ENCODE assay signal across 8 cellular contexts in genomic region chr9:78028926-78029325, GRCh38. TPM values are rescaled to one million over a fixed set of nuclear protein-coding genes. Genes with fewer than 3 reads are reported as not detected.
A peak's percentile ranks its signal among the peaks of the same experiment; 100 is the strongest.
DNase-seq lines count a peak whose midpoint lies in the region; ATAC-seq and TF ChIP-seq lines count a peak whose summit lies in the region.

No MANE protein-coding gene starts in this region.

- H3K36me3 ChIP-seq in adipocyte (ENCODE audit: control insufficient read depth, insufficient read depth, low read length, severe bottlenecking) (no peaks in the 10 kb centered on the region), testis (ENCODE audit: low read depth, missing control alignments) (no peaks in the 10 kb centered on the region)

- peak overlapping the region; percentile 90 for H3K9ac ChIP-seq in adipocyte (ENCODE audit: low read length)

- POLR2A ChIA-PET in activated CD4-positive, alpha-beta T cell treated with anti-CD3 and anti-CD28 coated beads for 36 hours (lab: Charles Lee) = no interaction called here

- CTCF ChIA-PET in activated CD4-positive, alpha-beta T cell treated with anti-CD3 and anti-CD28 coated beads for 36 hours (lab: Charles Lee) = interaction anchor here (0.7 to 1.1 kb wide), 2 partner anchors 52 to 219 kb away, joined by 3 to 4 read pairs; no protein-coding TSS in a partner anchor

- H3K4me3 Mint-ChIP-seq in activated CD4-positive, alpha-beta T cell treated with anti-CD3 and anti-CD28 coated beads for 36 hours = peak overlapping the region; percentile 89

- H3K4me1 Mint-ChIP-seq in activated CD4-positive, alpha-beta T cell treated with anti-CD3 and anti-CD28 coated beads for 36 hours = peaks cover 44% of the 10 kb centered on the region

- H3K9me3 Mint-ChIP-seq in activated CD4-positive, alpha-beta T cell treated with anti-CD3 and anti-CD28 coated beads for 36 hours (ENCODE audit: low read depth) = no peaks in the 10 kb centered on the region

- H3K4me1 ChIP-seq in adipocyte (ENCODE audit: control insufficient read depth, insufficient read depth, low read length) (peaks cover 48% of the 10 kb centered on the region), testis (peaks cover 17% of the 10 kb centered on the region)

- intact Hi-C loops in activated CD4-positive, alpha-beta T cell treated with anti-CD3 and anti-CD28 coated beads for 36 hours (cut with DNase I, micrococcal nuclease) = loop anchor here in 1 of 2 experiments (1.0 kb wide), 1 partner anchor 18 kb away; no protein-coding TSS in a partner anchor
- intact Hi-C loops in testis (cut with DNase I; ENCODE audit: low total_unique reads) = no loop called here

- no peak overlapping the region for H3K27ac Mint-ChIP-seq in activated CD4-positive, alpha-beta T cell treated with anti-CD3 and anti-CD28 coated beads for 36 hours

- H3K27ac ChIP-seq in layer of hippocampus (ENCODE audit: low read depth, low read length) (peak overlapping the region; percentile 52), testis (peak overlapping the region; percentile 55 to 88)

- no peaks in the 10 kb centered on the region for H3K27me3 ChIP-seq in adipocyte (replicated peaks; ENCODE audit: control insufficient read depth, insufficient read depth, low read length)
- H3K27me3 ChIP-seq in layer of hippocampus (ENCODE audit: control insufficient read depth, insufficient read depth, low read length) = no peaks in the 10 kb centered on the region
- no peaks in the 10 kb centered on the region for H3K27me3 ChIP-seq in testis

- no peaks in the 10 kb centered on the region for H3K9me3 ChIP-seq in adipocyte (ENCODE audit: control insufficient read depth, low read length)
- no peaks in the 10 kb centered on the region for H3K9me3 ChIP-seq in testis

- ATAC-seq in activated CD4-positive, alpha-beta T cell treated with anti-CD3 and anti-CD28 coated beads for 36 hours = no peak

- no peak for DNase-seq in activated CD4-positive, alpha-beta T cell treated with anti-CD3 and anti-CD28 coated beads for 36 hours
- no peak for DNase-seq in activated CD4-positive, alpha-beta T cell treated with anti-CD3 and anti-CD28 coated beads for 4 hours
- DNase-seq in adipocyte (ENCODE audit: low read depth) = no peak
- no peak for DNase-seq in testis
- no peak for DNase-seq in middle frontal gyrus (ENCODE audit: extremely low spot score, low spot score)
- no peak for DNase-seq in DMS153 treated with DMSO at 0.1 percent for 48 hours (lab: John Stamatoyannopoulos, UW; ENCODE audit: unreplicated experiment)
- no peak for DNase-seq in EL

- H3K36me3 Mint-ChIP-seq in activated CD4-positive, alpha-beta T cell treated with anti-CD3 and anti-CD28 coated beads for 36 hours (ENCODE audit: low read depth) = no peaks in the 10 kb centered on the region

- WGBS in testis, 2 donors = 49 to 56% methylated on average over 1 of the region's 1 CpG

- H3K27me3 Mint-ChIP-seq in activated CD4-positive, alpha-beta T cell treated with anti-CD3 and anti-CD28 coated beads for 36 hours = no peaks in the 10 kb centered on the region

- H3K4me3 ChIP-seq in adipocyte (ENCODE audit: low read length) (peak overlapping the region; percentile 92), testis (no peak overlapping the region)

- TF ChIP-seq POLR2A in testis (IDR thresholded peaks at IDR 0.05) = no peak

- TF ChIP-seq CTCF in testis (IDR thresholded peaks at IDR 0.05) = no peak

RNA-seq across cellular contexts. Expression of gene GNAQ, which starts 2.7 kb away (rescaled TPM):
- 10 to 100 TPM; 22.8 to 24.7 TPM for total RNA-seq in activated CD4-positive, alpha-beta T cell treated with anti-CD3 and anti-CD28 coated beads for 36 hours
- total RNA-seq in testis = 10 to 100 TPM; 39.4 to 42.9 TPM
- polyA plus RNA-seq in testis (ENCODE audit: insufficient read depth, low read depth, low replicate concordance) = 23.5 TPM
